Comparison of ENCODE assay signal across 18 cellular contexts in the genomic region with DNA sequence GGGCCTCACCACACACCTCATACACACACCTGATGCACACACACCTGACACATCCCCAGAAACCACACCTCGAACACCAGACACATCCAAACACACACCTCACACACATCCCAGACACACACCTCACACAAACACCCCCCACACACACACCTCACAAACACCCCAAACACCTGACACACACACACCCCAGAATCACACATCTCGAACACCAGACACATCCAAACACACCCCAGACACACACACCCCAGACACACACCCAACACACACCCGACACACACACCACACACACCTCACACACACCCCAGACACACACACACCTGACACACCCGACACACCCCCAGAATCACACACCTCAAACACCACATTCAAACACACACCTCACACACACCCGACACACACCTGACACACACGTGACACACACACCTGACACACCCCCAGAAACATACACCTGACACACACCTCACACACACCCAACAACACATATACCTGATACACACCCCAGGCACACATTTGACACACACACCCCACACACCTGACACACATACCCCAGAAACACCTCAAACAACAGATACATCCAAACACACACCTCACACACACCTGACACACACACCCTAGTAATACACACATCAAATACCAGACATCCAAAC. TPM values are rescaled to one million over a fixed set of nuclear protein-coding genes. Genes with fewer than 3 reads are reported as not detected.
"Had no signal": no experiment of that assay in that cellular context is flagged by ENCODE, and none has a peak within 500 bp of the region (broad histone marks: within the 10 kb centered on the region; RNA-seq: fewer than 3 reads in every experiment).

No MANE protein-coding gene starts in this region.

- ATAC-seq: heart left ventricle had no signal

- H3K36me3 ChIP-seq: brain microvascular endothelial cell, esophagus muscularis mucosa, gastroesophageal sphincter, heart left ventricle, sigmoid colon, thoracic aorta had no signal

- FAIRE-seq: endothelial cell of umbilical vein had no signal

- DNase-seq: aorta, brain microvascular endothelial cell, kidney glomerular epithelial cell, sigmoid colon had no signal

- H3K27ac ChIP-seq: brain microvascular endothelial cell, coronary artery, esophagus muscularis mucosa, gastroesophageal sphincter, heart left ventricle, sigmoid colon, thoracic aorta had no signal

- H3K9me3 ChIP-seq: esophagus muscularis mucosa, gastroesophageal sphincter, heart left ventricle, sigmoid colon, thoracic aorta had no signal

RNA-seq across cellular contexts. Expression of gene CALY, which starts 0.5 kb away (rescaled TPM):
- total RNA-seq: activated CD4-positive, alpha-beta T cell treated with anti-CD3 and anti-CD28 coated beads, Interleukin-2, amount 10 ng/mL, durations not matched to agents 24 days and 14 days; activated CD8-positive, alpha-beta T cell treated with anti-CD3 and anti-CD28 coated beads for 36 hours; activated T-helper 17 cell treated with anti-CD3 and anti-CD28 coated beads, Interleukin-2, amount 50 U/mL, for 72 hours; aorta; endothelial cell of umbilical vein; lower leg skin; mesenteric fat pad; natural killer cell; thoracic aorta; ureter had no signal
- polyA plus RNA-seq: aorta, endothelial cell of umbilical vein, heart left ventricle had no signal

RNA-seq across cellular contexts. Expression of gene PRAP1, which starts 10.0 kb away (rescaled TPM):
- total RNA-seq: activated CD4-positive, alpha-beta T cell treated with anti-CD3 and anti-CD28 coated beads, Interleukin-2, amount 10 ng/mL, durations not matched to agents 24 days and 14 days; activated CD8-positive, alpha-beta T cell treated with anti-CD3 and anti-CD28 coated beads for 36 hours; activated T-helper 17 cell treated with anti-CD3 and anti-CD28 coated beads, Interleukin-2, amount 50 U/mL, for 72 hours; aorta; endothelial cell of umbilical vein; esophagus muscularis mucosa; gastroesophageal sphincter; heart left ventricle; lower leg skin; natural killer cell; T-helper 1 cell treated with Interleukin-12 subunit alpha and Interleukin-12 subunit beta and Interleukin-4 antibody, amounts not matched to agents 30 ng/mL and 1 ng/mL, for 36 hours; thoracic aorta; ureter had no signal
- polyA plus RNA-seq: endothelial cell of umbilical vein, heart left ventricle had no signal
